Comparison of ENCODE assay signal across 8 cellular contexts in the genomic region with DNA sequence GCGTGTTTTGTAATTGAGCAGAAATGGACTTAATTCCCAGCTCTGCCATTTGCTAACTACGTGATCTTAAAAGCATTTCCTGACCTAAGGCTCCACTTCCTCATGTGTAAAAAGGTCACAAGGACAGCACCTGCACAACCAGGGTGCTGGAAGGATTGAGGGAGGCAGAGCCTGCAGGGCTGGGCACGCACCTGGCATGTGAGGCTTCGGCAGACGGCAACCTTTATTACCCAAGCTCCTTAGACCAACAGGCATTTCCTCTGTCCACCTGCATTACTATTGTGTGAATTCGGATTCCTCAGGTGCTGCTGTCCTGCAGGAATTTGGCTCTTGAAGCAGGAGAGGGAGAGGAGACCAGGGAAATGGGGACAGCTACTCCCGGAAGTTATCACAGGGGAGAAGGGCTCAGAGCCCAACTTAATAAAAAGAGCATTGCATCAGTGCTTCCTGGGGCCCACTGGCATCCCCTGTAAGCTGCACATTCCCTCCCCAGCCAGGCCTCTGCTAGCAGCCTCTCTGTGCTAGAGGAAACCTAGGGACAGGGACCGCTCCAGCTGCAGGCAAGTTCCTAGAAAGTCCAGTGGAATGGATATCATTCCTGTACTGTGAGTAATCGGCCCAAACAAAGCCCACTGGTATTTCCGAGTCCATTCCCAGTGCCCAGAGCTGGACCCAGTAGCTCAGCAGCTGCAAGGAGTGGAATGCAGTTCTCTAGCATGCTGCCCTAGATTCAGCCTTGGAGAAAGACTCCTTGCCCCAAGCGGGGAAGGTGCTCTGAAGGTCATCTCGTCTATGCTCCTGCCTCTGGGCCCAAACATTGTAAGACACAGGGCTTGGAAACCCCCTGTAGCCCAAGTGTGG.
DNase-seq lines count a peak whose midpoint lies in the region; FAIRE-seq and TF ChIP-seq lines count a peak whose summit lies in the region.

No MANE protein-coding gene starts in this region.

- no peaks in the 10 kb centered on the region for H4K20me1 ChIP-seq in MM.1S (ENCODE audit: insufficient read depth, low read length)
- H4K20me1 ChIP-seq in endothelial cell of umbilical vein (replicated peaks; ENCODE audit: control insufficient read depth, extremely low read depth, insufficient read depth, low read length): no peaks in the 10 kb centered on the region

- peak overlapping the region; percentile 96 for H3K27ac ChIP-seq in MM.1S (ENCODE audit: low read length)
- H3K27ac ChIP-seq in endothelial cell of umbilical vein (ENCODE audit: insufficient read depth, low read depth, low read length): no peak overlapping the region
- no peak overlapping the region for H3K27ac ChIP-seq in thyroid gland

- peaks cover 27% of the 10 kb centered on the region for H3K79me2 ChIP-seq in MM.1S (ENCODE audit: low read length)
- H3K79me2 ChIP-seq in endothelial cell of umbilical vein (ENCODE audit: control insufficient read depth, insufficient read depth, low read length): no peaks in the 10 kb centered on the region

- dilution Hi-C loops in endothelial cell of umbilical vein (cut with MboI; ENCODE audit: extremely low pct_ligation_motif_present, low sequenced_read_pairs): no loop called here

- POLR2A ChIA-PET in endothelial cell of umbilical vein (lab: Charles Lee): no interaction called here

- no peak overlapping the region for H2AFZ ChIP-seq in MM.1S (ENCODE audit: low read length)
- H2AFZ ChIP-seq in endothelial cell of umbilical vein (ENCODE audit: low read depth, low read length): no peak overlapping the region

- CTCF ChIA-PET in endothelial cell of umbilical vein (lab: Charles Lee): interaction anchor here (0.8 to 4.2 kb wide), 4 partner anchors 9 to 160 kb away, joined by 3 to 31 read pairs (median 8); no protein-coding TSS in a partner anchor

- H3K4me2 ChIP-seq in MM.1S (ENCODE audit: low read depth, low read length) (peak overlapping the region; percentile 99), endothelial cell of umbilical vein (ENCODE audit: insufficient read depth, low read length) (no peak overlapping the region)

- peak overlapping the region; percentile 72 for H3K4me3 ChIP-seq in MM.1S (ENCODE audit: low read length)
- H3K4me3 ChIP-seq in endothelial cell of umbilical vein (replicated peaks in 1 of 3; ENCODE audit: insufficient read depth in 1 of 3, low read depth in 1 of 3, low read length in 3 of 3): no peak overlapping the region
- no peak overlapping the region for H3K4me3 ChIP-seq in thyroid gland (replicated peaks in 1 of 3)

- peak overlapping the region; percentile 92 for H3K9ac ChIP-seq in MM.1S (ENCODE audit: low read length)
- H3K9ac ChIP-seq in endothelial cell of umbilical vein (replicated peaks; ENCODE audit: extremely low read depth, insufficient read depth, low read length): no peak overlapping the region

- H3K9me2 ChIP-seq in MM.1S (replicated peaks; ENCODE audit: insufficient read depth, low read length): no peaks in the 10 kb centered on the region

- peak; percentile 27 for DNase-seq in GF-D8 (lab: John Stamatoyannopoulos, UW)
- peak; percentile 94 for DNase-seq in MM.1S
- peak; percentile 14 for DNase-seq in endothelial cell of umbilical vein (ENCODE audit: low read depth, low spot score)
- peak; percentile 61 for DNase-seq in non-pigmented ciliary epithelial cell (ENCODE audit: low read depth)
- no peak for DNase-seq in thyroid gland
- DNase-seq in NCI-H1105 treated with DMSO at 0.1 percent for 48 hours (lab: John Stamatoyannopoulos, UW): no peak
- DNase-seq in NCI-H2196 treated with DMSO at 0.1 percent for 48 hours (lab: John Stamatoyannopoulos, UW; ENCODE audit: unreplicated experiment): no peak
- DNase-seq in occipital lobe (lab: John Stamatoyannopoulos, UW): no peak

- H3K27me3 ChIP-seq in MM.1S (replicated peaks; ENCODE audit: insufficient read depth, low read length) (no peaks in the 10 kb centered on the region), endothelial cell of umbilical vein (ENCODE audit: control insufficient read depth in 2 of 2, insufficient read depth in 2 of 2, low read length in 2 of 2) (peaks cover 0 to 2% of the 10 kb centered on the region in 2 experiments), thyroid gland (no peaks in the 10 kb centered on the region)

- H3K4me1 ChIP-seq in MM.1S (ENCODE audit: low read length) (peaks cover 57% of the 10 kb centered on the region), endothelial cell of umbilical vein (ENCODE audit: control insufficient read depth, extremely low read depth, insufficient read depth, low read length) (no peaks in the 10 kb centered on the region), thyroid gland (peaks cover 4% of the 10 kb centered on the region in 2 donors)

- intact Hi-C loops in endothelial cell of umbilical vein (cut with micrococcal nuclease): loop anchor here (1.0 kb wide), 1 partner anchor 49 kb away; no protein-coding TSS in a partner anchor
- intact Hi-C loops in thyroid gland (cut with DNase I): no loop called here

- TF ChIP-seq CTCF in MM.1S (IDR thresholded peaks at IDR 0.05; ENCODE audit: low read length): no peak
- no peak for TF ChIP-seq CTCF in endothelial cell of umbilical vein (IDR thresholded peaks at IDR 0.05; ENCODE audit: extremely low read depth in 1 of 2, insufficient read depth in 1 of 2, low read depth in 1 of 2, low read length in 2 of 2)
- no peak for TF ChIP-seq CTCF in thyroid gland (IDR thresholded peaks at IDR 0.05)

- 70 to 71% methylated on average over 10 to 12 of the region's 12 CpGs for WGBS in thyroid gland, 2 donors

- no peaks in the 10 kb centered on the region for H3K9me3 ChIP-seq in MM.1S (replicated peaks; ENCODE audit: insufficient read depth, low read length)
- H3K9me3 ChIP-seq in endothelial cell of umbilical vein (replicated peaks; ENCODE audit: control insufficient read depth, insufficient read depth, low read length): no peaks in the 10 kb centered on the region
- no peaks in the 10 kb centered on the region for H3K9me3 ChIP-seq in thyroid gland

- peaks cover 42% of the 10 kb centered on the region for H3F3A ChIP-seq in MM.1S (ENCODE audit: insufficient read depth, low read length)

- no peaks in the 10 kb centered on the region for H3K9me1 ChIP-seq in endothelial cell of umbilical vein (replicated peaks; ENCODE audit: control insufficient read depth, extremely low read depth, insufficient read depth, low read length)

- BruUV-seq in endothelial cell of umbilical vein (replicated peaks; lab: Mats Ljungman, UMichigan): no TSS peak

- TF ChIP-seq POLR2A in endothelial cell of umbilical vein (IDR thresholded peaks at IDR 0.05; ENCODE audit: low read depth, low read length) (no peak), thyroid gland (IDR thresholded peaks at IDR 0.05) (no peak)

- no peaks in the 10 kb centered on the region for H3K36me3 ChIP-seq in MM.1S (replicated peaks; ENCODE audit: insufficient read depth, low read length)
- no peaks in the 10 kb centered on the region for H3K36me3 ChIP-seq in endothelial cell of umbilical vein (ENCODE audit: control insufficient read depth in 2 of 2, extremely low read depth in 1 of 2, insufficient read depth in 2 of 2, low read length in 2 of 2)
- no peaks in the 10 kb centered on the region for H3K36me3 ChIP-seq in thyroid gland

- FAIRE-seq in endothelial cell of umbilical vein (lab: Jason Lieb, UNC): no peak

TF ChIP-seq in endothelial cell of umbilical vein, 7 proteins besides CTCF, POLR2A, EP300 and RAD21:
- TF ChIP-seq, protein P1, sequence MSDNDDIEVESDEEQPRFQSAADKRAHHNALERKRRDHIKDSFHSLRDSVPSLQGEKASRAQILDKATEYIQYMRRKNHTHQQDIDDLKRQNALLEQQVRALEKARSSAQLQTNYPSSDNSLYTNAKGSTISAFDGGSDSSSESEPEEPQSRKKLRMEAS (IDR thresholded peaks at IDR 0.05; ENCODE audit: insufficient read depth, insufficient read length): no peak
- TF ChIP-seq POLR2AphosphoS5 (IDR thresholded peaks at IDR 0.05; ENCODE audit: insufficient read depth, low read depth, low read length): no peak
- no peak for TF ChIP-seq MYC (IDR thresholded peaks at IDR 0.05; ENCODE audit: low read depth, low read length)
- no peak for TF ChIP-seq GATA2 (IDR thresholded peaks at IDR 0.05; ENCODE audit: insufficient read depth, insufficient read length, low read depth, low read length)
- TF ChIP-seq FOS (IDR thresholded peaks at IDR 0.05; ENCODE audit: borderline replicate concordance, insufficient read depth, low read length): peak; percentile 22
- no peak for TF ChIP-seq JUN (IDR thresholded peaks at IDR 0.05; ENCODE audit: borderline replicate concordance, insufficient read depth, insufficient read length, low read depth)
- TF ChIP-seq EZH2 (IDR thresholded peaks at IDR 0.05; ENCODE audit: borderline replicate concordance, low read depth, low read length, severe bottlenecking): no peak
TF ChIP-seq in endothelial cell of umbilical vein: peak in this region for 1.

Comparison
In these comparisons a context has a peak if more than half of its experiments do, and no peak if none do; other contexts are left out.
1. DNase-seq: peak in GF-D8 (single experiment), MM.1S (single experiment), endothelial cell of umbilical vein (single experiment) and non-pigmented ciliary epithelial cell (single experiment); none in thyroid gland (0 of 2), NCI-H1105 treated with DMSO at 0.1 percent for 48 hours (single experiment), NCI-H2196 treated with DMSO at 0.1 percent for 48 hours (single experiment) and occipital lobe (single experiment).